Comparison of ENCODE assay signal across 1 cellular context in the genomic region with DNA sequence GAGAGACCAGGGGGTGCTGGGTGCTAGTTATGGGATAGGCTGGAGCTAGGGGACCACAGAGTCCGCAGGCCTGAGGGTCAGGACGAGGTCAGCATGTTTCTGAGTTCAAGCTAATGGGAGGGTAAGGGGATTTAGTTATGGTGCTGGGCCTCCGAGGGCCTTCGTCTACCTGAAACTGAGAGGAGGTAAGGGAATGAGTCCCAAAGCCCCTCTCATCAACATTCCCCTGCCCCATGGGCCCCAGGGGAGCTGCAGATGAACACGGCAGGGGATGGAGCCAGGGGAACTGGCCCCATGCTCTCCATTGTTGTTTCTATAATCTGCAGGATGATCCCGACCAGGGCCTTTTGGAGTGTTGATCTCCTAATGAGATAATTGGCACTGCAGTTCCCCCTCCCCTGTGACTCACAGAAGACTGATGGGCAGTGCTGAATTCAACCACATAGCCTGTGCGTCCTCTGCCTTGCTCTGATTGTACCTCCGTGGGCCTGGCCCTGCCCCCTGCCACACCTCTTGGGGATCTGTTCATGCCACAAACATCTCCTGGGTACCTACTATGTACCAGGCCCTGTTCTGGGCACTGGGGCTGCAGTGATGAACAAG.
TF ChIP-seq lines count a peak whose summit lies in the region.

No MANE protein-coding gene starts in this region.

TF ChIP-seq in HCT116, 20 proteins besides CTCF, POLR2A, EP300 and RAD21 (continued from another document):
- no peak for TF ChIP-seq REST (IDR thresholded peaks at IDR 0.05; ENCODE audit: low read depth)
- TF ChIP-seq, protein P1, sequence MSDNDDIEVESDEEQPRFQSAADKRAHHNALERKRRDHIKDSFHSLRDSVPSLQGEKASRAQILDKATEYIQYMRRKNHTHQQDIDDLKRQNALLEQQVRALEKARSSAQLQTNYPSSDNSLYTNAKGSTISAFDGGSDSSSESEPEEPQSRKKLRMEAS (IDR thresholded peaks at IDR 0.05): no peak
- no peak for TF ChIP-seq EZH2phosphoT487 (IDR thresholded peaks at IDR 0.05; ENCODE audit: borderline replicate concordance)
- no peak for TF ChIP-seq ELF1 (IDR thresholded peaks at IDR 0.05; ENCODE audit: borderline replicate concordance, low read depth)
TF ChIP-seq in HCT116: peak in this region for 0.
